Comparison of ENCODE assay signal across 11 cellular contexts in the genomic region with DNA sequence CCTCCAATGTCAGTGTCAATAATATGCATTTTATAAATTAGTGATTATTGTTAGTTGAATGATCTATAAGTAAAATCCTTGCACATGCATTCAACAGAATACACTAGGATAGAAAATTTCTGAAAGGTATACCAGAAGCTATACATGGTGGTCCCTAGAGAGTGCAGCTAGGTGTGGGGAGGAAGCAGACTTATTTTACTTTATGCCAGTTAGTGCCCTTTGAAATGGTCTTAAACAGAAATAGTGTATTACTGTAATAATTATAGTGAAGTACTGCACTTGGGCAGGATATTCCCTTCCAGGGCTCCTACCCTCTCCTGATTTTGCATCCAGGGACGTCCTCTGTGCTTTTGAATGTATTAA. TPM values are rescaled to one million over a fixed set of nuclear protein-coding genes. Genes with fewer than 3 reads are reported as not detected.
A peak's percentile ranks its signal among the peaks of the same experiment; 100 is the strongest.
DNase-seq lines count a peak whose midpoint lies in the region; ATAC-seq and TF ChIP-seq lines count a peak whose summit lies in the region.
"Had no signal": no experiment of that assay in that cellular context is flagged by ENCODE, and none has a peak within 500 bp of the region (broad histone marks: within the 10 kb centered on the region; RNA-seq: fewer than 3 reads in every experiment).

No MANE protein-coding gene starts in this region.

- TF ChIP-seq CTCF in DND-41 (IDR thresholded peaks at IDR 0.05; ENCODE audit: borderline replicate concordance, extremely low read depth, low read length, poor library complexity, severe bottlenecking), result no peak
- TF ChIP-seq CTCF in psoas muscle (IDR thresholded peaks at IDR 0.05), result no peak

- H3K79me2 ChIP-seq in DND-41 (ENCODE audit: insufficient read depth, low read length), result no peaks in the 10 kb centered on the region

- no peaks in the 10 kb centered on the region for H3K36me3 Mint-ChIP-seq in dendritic cell treated with granulocyte-macrophage colony-stimulating factor and Interleukin-4, amounts not matched to agents 40 ng/mL and 50 ng/mL, for 4 days (ENCODE audit: low read depth)

- 0 out of 2 replicates have a peak, but pooled peaks cover 2% of the 10 kb centered on the region for H4K20me1 ChIP-seq in DND-41 (ENCODE audit: insufficient read depth, low read length)
- H4K20me1 ChIP-seq: BLaER1 treated with 17β-estradiol and CSF1 and Interleukin-3, amounts not matched to agents 10 nM and 100 nM had no signal

- ATAC-seq in DND-41 (ENCODE audit: insufficient read depth, low read depth) (peak; percentile 36; the same call in 1 of the 3 replicates), psoas muscle (peak in 1 of 4 donors; percentile 14)

- H3K9me3 ChIP-seq in DND-41 (ENCODE audit: insufficient read depth, low read length, severe bottlenecking) (no peaks in the 10 kb centered on the region), psoas muscle (no peaks in the 10 kb centered on the region)

- H3K4me2 ChIP-seq in DND-41 (ENCODE audit: insufficient read depth, low read length), result peak overlapping the region; percentile 56; the same call in 1 of the 2 replicates

- intact Hi-C loops in dendritic cell treated with granulocyte-macrophage colony-stimulating factor and Interleukin-4, amounts not matched to agents 40 ng/mL and 50 ng/mL, for 4 days (cut with micrococcal nuclease), result loop anchor here (1.0 to 5.0 kb wide), 3 partner anchors 23 to 45 kb away; partner anchors contain the start of gene WDR26
- intact Hi-C loops in psoas muscle (cut with DNase I), result loop anchor here (2.0 to 5.0 kb wide), 2 partner anchors 340 to 341 kb away; no protein-coding TSS in a partner anchor

- no peak overlapping the region for H3K9ac ChIP-seq in DND-41 (ENCODE audit: low read depth, low read length)

- H3K4me3 ChIP-seq in DND-41 (ENCODE audit: low read depth in 1 of 2, low read length in 2 of 2) (no peak overlapping the region), psoas muscle (no peak overlapping the region)
- H3K4me3 ChIP-seq: BLaER1 treated with 17β-estradiol and CSF1 and Interleukin-3, amounts not matched to agents 10 nM and 100 nM had no signal

- H3K36me3 ChIP-seq in DND-41 (ENCODE audit: insufficient read depth, low read length) (no peaks in the 10 kb centered on the region), psoas muscle (ENCODE audit: insufficient read depth in 1 of 2, low read depth in 1 of 2) (peaks cover 0 to 2% of the 10 kb centered on the region in 2 donors)

- H3K4me1 ChIP-seq in DND-41 (ENCODE audit: insufficient read depth, low read length) (peaks cover 13% of the 10 kb centered on the region), psoas muscle (peaks cover 7% of the 10 kb centered on the region)

- 75 to 88% (median 82%) methylated on average over 1 of the region's 1 CpG for WGBS in psoas muscle, 3 donors

- H3K27me3 ChIP-seq in DND-41 (ENCODE audit: insufficient read depth, low read length, poor library complexity) (no peaks in the 10 kb centered on the region), psoas muscle (ENCODE audit: insufficient read depth in 3 of 3, low read length in 2 of 3) (no peaks in the 10 kb centered on the region)
- H3K27me3 ChIP-seq: BLaER1 treated with 17β-estradiol and CSF1 and Interleukin-3, amounts not matched to agents 10 nM and 100 nM had no signal

- H3K4me1 Mint-ChIP-seq in dendritic cell treated with granulocyte-macrophage colony-stimulating factor and Interleukin-4, amounts not matched to agents 40 ng/mL and 50 ng/mL, for 4 days (ENCODE audit: low read depth), result peaks cover 35% of the 10 kb centered on the region

- no peaks in the 10 kb centered on the region for H3K27me3 Mint-ChIP-seq in dendritic cell treated with granulocyte-macrophage colony-stimulating factor and Interleukin-4, amounts not matched to agents 40 ng/mL and 50 ng/mL, for 4 days

- H3K27ac Mint-ChIP-seq in dendritic cell treated with granulocyte-macrophage colony-stimulating factor and Interleukin-4, amounts not matched to agents 40 ng/mL and 50 ng/mL, for 4 days, result peak overlapping the region; percentile 80

- H3K27ac ChIP-seq in DND-41 (ENCODE audit: low read length) (no peak overlapping the region), psoas muscle (peak overlapping the region; percentile 82)

- DNase-seq in DND-41 (no peak), NCI-H69 (lab: John Stamatoyannopoulos, UW) (peak; percentile 36), psoas muscle (no peak), NCI-H146 treated with DMSO at 0.1 percent for 48 hours (lab: John Stamatoyannopoulos, UW; ENCODE audit: unreplicated experiment) (no peak), NCI-H187 (lab: John Stamatoyannopoulos, UW) (no peak), NCI-H2081 (lab: John Stamatoyannopoulos, UW) (no peak)
- DNase-seq in activated effector memory CD4-positive, alpha-beta T cell treated with Interleukin-2 at 50 U/mL for 16 hours, result no peak
- DNase-seq: stimulated activated CD4-positive, alpha-beta T cell treated with anti-CD3 and anti-CD28 coated beads, Interleukin-1b, Interleukin-23, amount 100 ng/mL, for 48 hours had no signal

- H2AFZ ChIP-seq in DND-41 (ENCODE audit: low read depth, low read length), result no peak overlapping the region

- H3K9me3 Mint-ChIP-seq in dendritic cell treated with granulocyte-macrophage colony-stimulating factor and Interleukin-4, amounts not matched to agents 40 ng/mL and 50 ng/mL, for 4 days, result no peaks in the 10 kb centered on the region
- H3K9me3 Mint-ChIP-seq: endodermal cell had no signal

- no peak overlapping the region for H3K4me3 Mint-ChIP-seq in dendritic cell treated with granulocyte-macrophage colony-stimulating factor and Interleukin-4, amounts not matched to agents 40 ng/mL and 50 ng/mL, for 4 days
- H3K4me3 Mint-ChIP-seq: endodermal cell had no signal

RNA-seq across cellular contexts. Expression of gene WDR26, which starts 23.2 kb away (rescaled TPM):
- total RNA-seq in psoas muscle, result 100 to 1,000 TPM in 3 of 4 donors, 10 to 100 TPM in 1; 82.4 to 114 (median 107) TPM
- 10 to 100 TPM; 29.1 to 68.0 (median 35.2) TPM for polyA plus RNA-seq in psoas muscle
